ENCODE assay signal across 22 cellular contexts in genomic region chr7:102454423-102454822, GRCh38. TPM values are rescaled to one million over a fixed set of nuclear protein-coding genes. Genes with fewer than 3 reads are reported as not detected.
DNase-seq lines count a peak whose midpoint lies in the region; ATAC-seq and TF ChIP-seq lines count a peak whose summit lies in the region.
"Had no signal": no experiment of that assay in that cellular context is flagged by ENCODE, and none has a peak within 500 bp of the region (broad histone marks: within the 10 kb centered on the region; RNA-seq: fewer than 3 reads in every experiment).

No MANE protein-coding gene starts in this region.

- no peak overlapping the region for H3K4me3 Mint-ChIP-seq in neural progenitor cell
- H3K4me3 Mint-ChIP-seq in Calu3 (ENCODE audit: low read depth, unreplicated experiment) = no peak overlapping the region
- H3K4me3 Mint-ChIP-seq: activated naive CD8-positive, alpha-beta T cell had no signal

- peaks cover 2% of the 10 kb centered on the region for H3K36me3 Mint-ChIP-seq in neural progenitor cell
- H3K36me3 Mint-ChIP-seq in Calu3 (ENCODE audit: insufficient read depth, unreplicated experiment) = no peaks in the 10 kb centered on the region
- H3K36me3 Mint-ChIP-seq: activated naive CD8-positive, alpha-beta T cell had no signal

- H3K27ac ChIP-seq in HEK293 (ENCODE audit: extremely low read depth, low read depth, low read length) (no peak overlapping the region), OCI-LY1 (ENCODE audit: low read depth, low read length, poor library complexity, severe bottlenecking) (peak overlapping the region; percentile 62), neural progenitor cell (no peak overlapping the region)
- H3K27ac ChIP-seq: esophagus muscularis mucosa, pancreas, vagina had no signal

- POLR2A ChIA-PET in HEK293 (lab: Yijun Ruan, JAX) = interaction anchor here (0.6 to 1.5 kb wide), 2 partner anchors 10 to 565 kb away, joined by 3 to 6 read pairs; no protein-coding TSS in a partner anchor

- H3K4me1 ChIP-seq in HEK293 (ENCODE audit: control insufficient read depth, insufficient read depth, low read length) = peaks cover 3% of the 10 kb centered on the region; the same call in 1 of the 2 replicates
- peaks cover 28% of the 10 kb centered on the region for H3K4me1 ChIP-seq in OCI-LY1 (ENCODE audit: insufficient read depth, low read length, severe bottlenecking)
- peaks cover 9% of the 10 kb centered on the region for H3K4me1 ChIP-seq in neural progenitor cell
- H3K4me1 ChIP-seq: esophagus muscularis mucosa, gastrocnemius medialis, pancreas, vagina had no signal

- peaks cover 2% of the 10 kb centered on the region for H3K27me3 Mint-ChIP-seq in neural progenitor cell (ENCODE audit: insufficient read depth, low read depth)
- no peaks in the 10 kb centered on the region for H3K27me3 Mint-ChIP-seq in Calu3 (ENCODE audit: unreplicated experiment)
- H3K27me3 Mint-ChIP-seq: activated naive CD8-positive, alpha-beta T cell had no signal

- no TSS peak for BruUV-seq in Calu3 (replicated peaks; lab: Mats Ljungman, UMichigan)

- peaks cover 8 to 23% of the 10 kb centered on the region in 2 experiments; a peak in 2 of 3 replicates for H3K36me3 ChIP-seq in HEK293 (ENCODE audit: control insufficient read depth in 2 of 2, insufficient read depth in 1 of 2, low read length in 2 of 2)
- peaks cover 36% of the 10 kb centered on the region for H3K36me3 ChIP-seq in OCI-LY1 (ENCODE audit: insufficient read depth, low read length)
- no peaks in the 10 kb centered on the region for H3K36me3 ChIP-seq in neural progenitor cell

- H3K9ac ChIP-seq in OCI-LY1 (ENCODE audit: low read length) (no peak overlapping the region; the same call in 1 of the 2 replicates), neural progenitor cell (no peak overlapping the region)

- peaks cover 2% of the 10 kb centered on the region for H3K4me1 Mint-ChIP-seq in neural progenitor cell
- no peaks in the 10 kb centered on the region for H3K4me1 Mint-ChIP-seq in Calu3 (ENCODE audit: low read depth, unreplicated experiment)

- no peaks in the 10 kb centered on the region for H3K27me3 ChIP-seq in OCI-LY1 (ENCODE audit: insufficient read depth, low read length)
- no peaks in the 10 kb centered on the region for H3K27me3 ChIP-seq in neural progenitor cell
- H3K27me3 ChIP-seq: esophagus muscularis mucosa, gastrocnemius medialis, pancreas, vagina had no signal

- intact Hi-C loops in left colon (cut with DNase I, micrococcal nuclease) = no loop called here
- intact Hi-C loops in Calu3 (cut with micrococcal nuclease; ENCODE audit: unreplicated experiment) = no loop called here

- ATAC-seq in left colon = peak; percentile 21
- no peak for ATAC-seq in HG02642 (IDR thresholded peaks at IDR 0.05; ENCODE audit: poor library complexity, unreplicated experiment)
- ATAC-seq: gastrocnemius medialis, pancreas, right cardiac atrium had no signal

- H3K4me2 ChIP-seq in OCI-LY1 (ENCODE audit: low read length) = no peak overlapping the region
- H3K4me2 ChIP-seq in neural progenitor cell = no peak overlapping the region

- H3K9me3 Mint-ChIP-seq in neural progenitor cell (no peaks in the 10 kb centered on the region), Calu3 (ENCODE audit: low read depth, unreplicated experiment) (no peaks in the 10 kb centered on the region)

- H3F3A ChIP-seq in OCI-LY1 (ENCODE audit: insufficient read depth, low read length) (no peaks in the 10 kb centered on the region; the same call in 1 of the 2 replicates), neural progenitor cell (ENCODE audit: low read depth) (peaks cover 10% of the 10 kb centered on the region)

- H3K9me3 ChIP-seq in HEK293 (ENCODE audit: control insufficient read depth, insufficient read depth, low read depth, low read length) (no peaks in the 10 kb centered on the region), OCI-LY1 (ENCODE audit: low read length) (no peaks in the 10 kb centered on the region), neural progenitor cell (ENCODE audit: low read depth) (no peaks in the 10 kb centered on the region)
- H3K9me3 ChIP-seq: Caco-2, esophagus muscularis mucosa, gastrocnemius medialis, pancreas, vagina had no signal

- H4K20me1 ChIP-seq in OCI-LY1 (ENCODE audit: insufficient read depth, low read length) (no peaks in the 10 kb centered on the region), neural progenitor cell (ENCODE audit: low read depth) (no peaks in the 10 kb centered on the region)

- DNase-seq in NCI-H2029 (lab: John Stamatoyannopoulos, UW) (peak; percentile 19), NCI-H2029 treated with DMSO at 0.1 percent for 48 hours (lab: John Stamatoyannopoulos, UW) (no peak), left colon (no peak), neural progenitor cell (ENCODE audit: low spot score) (no peak), Calu3 (no peak)
- DNase-seq: 8988T; AML-193; Caco-2; effector memory CD4-positive, alpha-beta T cell; gastrocnemius medialis; KBM-7; NK-92 treated with Interleukin-12 subunit alpha and Interleukin-12 subunit beta, amount 100 ng/mL, for 24 hours; pancreas; stimulated activated CD8-positive, alpha-beta memory T cell treated with anti-CD3 and anti-CD28 coated beads, Interleukin-4, amount 100 ng/mL, for 48 hours; T1000 had no signal

- H3K27ac Mint-ChIP-seq in neural progenitor cell (no peak overlapping the region), Calu3 (ENCODE audit: unreplicated experiment) (no peak overlapping the region)
- H3K27ac Mint-ChIP-seq: activated naive CD8-positive, alpha-beta T cell had no signal

- no peaks in the 10 kb centered on the region for H3K9me2 ChIP-seq in OCI-LY1 (ENCODE audit: low read depth, low read length)

- TF ChIP-seq CTCF in HEK293 (tag by site-specific recombination; IDR thresholded peaks at IDR 0.05) (no peak), OCI-LY1 (IDR thresholded peaks at IDR 0.05; ENCODE audit: low read length) (no peak), neural progenitor cell (IDR thresholded peaks at IDR 0.05) (no peak), Calu3 (IDR thresholded peaks at IDR 0.05; ENCODE audit: unreplicated experiment) (no peak)

- H2AFZ ChIP-seq in OCI-LY1 (ENCODE audit: low read length) (no peak overlapping the region), neural progenitor cell (replicated peaks) (no peak overlapping the region)

- H3K79me2 ChIP-seq in OCI-LY1 (ENCODE audit: insufficient read depth, low read length) (no peaks in the 10 kb centered on the region), neural progenitor cell (ENCODE audit: low read depth) (no peaks in the 10 kb centered on the region)

- H3K4me3 ChIP-seq in HEK293 (ENCODE audit: low read depth, low read length) (no peak overlapping the region), OCI-LY1 (ENCODE audit: low read depth, low read length, poor library complexity, severe bottlenecking) (no peak overlapping the region), neural progenitor cell (no peak overlapping the region)
- H3K4me3 ChIP-seq: esophagus muscularis mucosa, gastrocnemius medialis, pancreas, vagina had no signal

- CTCF ChIA-PET in HEK293 (lab: Yijun Ruan, JAX) = interaction anchor here (0.5 to 0.7 kb wide), 3 partner anchors 14 to 149 kb away, joined by 3 read pairs; no protein-coding TSS in a partner anchor
- CTCF ChIA-PET in Calu3 (lab: Charles Lee) = interaction anchor here (0.7 kb wide), 1 partner anchor 21 kb away, joined by 4 read pairs; the partner anchor contains the start of gene ORAI2

TF ChIP-seq in HEK293, 187 proteins besides CTCF, POLR2A, EP300 and RAD21:
- 0 out of 2 replicates have a peak, but pooled peaks have one; percentile 11 for TF ChIP-seq ZIC2 (tag by site-specific recombination; IDR thresholded peaks at IDR 0.05)
- no peak for TF ChIP-seq ZNF692 (tag by site-specific recombination; IDR thresholded peaks at IDR 0.05)
- TF ChIP-seq ZNF600 (tag by site-specific recombination; IDR thresholded peaks at IDR 0.05) = peak; percentile 56; the same call in 1 of the 2 replicates
- TF ChIP-seq ZNF175 (tag by site-specific recombination; IDR thresholded peaks at IDR 0.05) = no peak
- TF ChIP-seq KLF17 (tag by site-specific recombination; IDR thresholded peaks at IDR 0.05) = 0 out of 2 replicates have a peak, but pooled peaks have one; percentile 43

RNA-seq across cellular contexts. Expression of gene ALKBH4, which starts 10.2 kb away (rescaled TPM):
- 1 to 10 TPM; 9.5 to 9.9 TPM for total RNA-seq in left colon
- 6.5 and 50.7 TPM in 2 replicates for total RNA-seq in neural progenitor cell (ENCODE audit: low replicate concordance)
- total RNA-seq in Calu3 (2022) = 5.4 and 6.5 TPM in 2 replicates

RNA-seq across cellular contexts. Expression of gene LRWD1, which starts 10.4 kb away (rescaled TPM):
- 10 to 100 TPM; 12.6 to 15.2 TPM for total RNA-seq in left colon
- 16.9 and 31.8 TPM in 2 replicates for total RNA-seq in neural progenitor cell (ENCODE audit: low replicate concordance)
- total RNA-seq in Calu3 (2022) = 17.6 and 18.0 TPM in 2 replicates

RNA-seq across cellular contexts. Expression of gene ORAI2, which starts 21.0 kb away (rescaled TPM):
- total RNA-seq in left colon = 1 to 10 TPM; 4.2 to 6.8 TPM
- 15.7 and 21.9 TPM in 2 replicates for total RNA-seq in neural progenitor cell (ENCODE audit: low replicate concordance)
- total RNA-seq in Calu3 (2022) = 11.3 and 11.4 TPM in 2 replicates

RNA-seq across cellular contexts. Expression of gene POLR2J, which starts 24.3 kb away (rescaled TPM):
- total RNA-seq in left colon = 10 to 100 TPM; 49.4 to 50.9 TPM
- total RNA-seq in neural progenitor cell (ENCODE audit: low replicate concordance) = 11.4 and 26.2 TPM in 2 replicates
- total RNA-seq in Calu3 (2022) = 29.4 and 30.6 TPM in 2 replicates

RNA-seq across cellular contexts. Expression of gene PRKRIP1, which starts 58.3 kb away (rescaled TPM):
- total RNA-seq in left colon (10 to 100 TPM; 16.0 to 18.8 TPM), neural progenitor cell (ENCODE audit: low replicate concordance) (29.1 and 44.5 TPM in 2 replicates), Calu3 (2022) (19.4 and 20.2 TPM in 2 replicates)
